Comparison of ENCODE assay signal across 8 cellular contexts in the genomic region with DNA sequence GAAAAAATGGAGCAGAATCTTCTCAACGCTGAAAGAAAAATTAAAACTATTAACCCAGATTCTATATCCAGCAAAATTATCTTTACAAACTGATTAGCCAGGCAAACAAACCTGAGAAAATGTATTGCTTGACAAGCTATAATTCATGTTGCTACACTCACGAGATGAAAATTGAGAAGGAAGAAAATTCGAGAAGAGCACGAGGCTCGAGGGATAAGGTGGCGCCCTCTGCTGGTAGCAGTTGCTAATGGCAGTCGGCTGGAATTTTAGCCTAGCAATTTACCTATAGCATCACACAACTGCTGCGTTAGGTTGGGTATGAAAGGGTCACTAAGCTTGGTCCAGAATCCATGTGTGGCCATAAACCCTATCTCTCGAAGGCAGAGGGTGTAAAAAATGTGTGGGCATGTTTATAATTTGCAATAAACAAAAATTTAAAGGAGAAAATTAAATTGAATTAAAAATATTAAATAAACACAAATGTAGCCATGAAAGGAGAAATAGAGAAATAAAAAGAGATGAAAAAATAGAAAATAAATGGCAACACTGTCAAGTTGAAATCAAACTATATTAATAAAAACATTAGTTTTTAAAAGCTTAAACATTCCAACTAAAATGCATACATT.
DNase-seq lines count a peak whose midpoint lies in the region; ATAC-seq and TF ChIP-seq lines count a peak whose summit lies in the region.

No MANE protein-coding gene starts in this region.

- no peak overlapping the region for H3K27ac ChIP-seq in SU-DHL-6 (ENCODE audit: low read depth, low read length)
- no peak overlapping the region for H3K27ac ChIP-seq in dorsolateral prefrontal cortex
- H3K27ac ChIP-seq in naive thymus-derived CD4-positive, alpha-beta T cell (ENCODE audit: low read depth, low read length) = no peak overlapping the region

- peaks cover 0 to 5% (median 0%) of the 10 kb centered on the region in 11 donors for H3K9me3 Mint-ChIP-seq in naive thymus-derived CD4-positive, alpha-beta T cell

- no peaks in the 10 kb centered on the region for H3F3A ChIP-seq in SU-DHL-6 (ENCODE audit: insufficient read depth)

- H3K4me2 ChIP-seq in SU-DHL-6 (ENCODE audit: low read depth, low read length, poor library complexity, severe bottlenecking) = no peak overlapping the region

- no peaks in the 10 kb centered on the region for H3K79me2 ChIP-seq in SU-DHL-6 (ENCODE audit: insufficient read depth, low read length)

- no peak overlapping the region for H3K9ac ChIP-seq in SU-DHL-6 (ENCODE audit: low read length)

- no peak overlapping the region for H2AFZ ChIP-seq in SU-DHL-6 (ENCODE audit: low read depth, low read length, severe bottlenecking)

- no peak for ATAC-seq in naive thymus-derived CD4-positive, alpha-beta T cell
- ATAC-seq in GM18868 (IDR thresholded peaks at IDR 0.05; ENCODE audit: unreplicated experiment) = no peak
- no peak for ATAC-seq in GM21619 (IDR thresholded peaks at IDR 0.05; ENCODE audit: unreplicated experiment)

- H3K4me3 ChIP-seq in SU-DHL-6 (ENCODE audit: insufficient read depth, low read length, poor library complexity, severe bottlenecking) = no peak overlapping the region
- H3K4me3 ChIP-seq in dorsolateral prefrontal cortex = no peak overlapping the region
- no peak overlapping the region for H3K4me3 ChIP-seq in naive thymus-derived CD4-positive, alpha-beta T cell (ENCODE audit: low read length)

- intact Hi-C loops in dorsolateral prefrontal cortex (cut with DNase I) = no loop called here
- intact Hi-C loops in naive thymus-derived CD4-positive, alpha-beta T cell (cut with micrococcal nuclease) = loop anchor here in 1 of 2 donors (5.0 kb wide), 1 partner anchor 684 kb away; no protein-coding TSS in a partner anchor

- no peaks in the 10 kb centered on the region for H3K27me3 ChIP-seq in SU-DHL-6 (ENCODE audit: low read length)
- peaks cover 0 to 21% (median 0%) of the 10 kb centered on the region in 45 donors for H3K27me3 ChIP-seq in dorsolateral prefrontal cortex
- no peaks in the 10 kb centered on the region for H3K27me3 ChIP-seq in naive thymus-derived CD4-positive, alpha-beta T cell (ENCODE audit: control insufficient read depth in 2 of 2, insufficient read depth in 2 of 2, low read length in 2 of 2)

- in situ Hi-C loops in GM13977 (cut with MboI; ENCODE audit: low pct_unique_long_range_greater_than_20kb, low sequenced_read_pairs, unreplicated experiment) = no loop called here

- peak; percentile 93 for TF ChIP-seq CTCF in GM13977 (IDR thresholded peaks at IDR 0.05; ENCODE audit: extremely low read depth, insufficient read depth, missing control alignments)
- peak; percentile 29 for TF ChIP-seq CTCF in SU-DHL-6 (IDR thresholded peaks at IDR 0.05; ENCODE audit: insufficient read depth, low read length, poor library complexity, severe bottlenecking)
- peak; percentile 37 to 79 (median 68) for TF ChIP-seq CTCF in dorsolateral prefrontal cortex (IDR thresholded peaks at IDR 0.05 in 54 of 56, conservative IDR thresholded peaks at IDR 0.05 in 2 of 56; ENCODE audit: low read depth in 1 of 56, partially characterized antibody in 56 of 56)

- no peaks in the 10 kb centered on the region for H3K27me3 Mint-ChIP-seq in naive thymus-derived CD4-positive, alpha-beta T cell

- H3K36me3 Mint-ChIP-seq in naive thymus-derived CD4-positive, alpha-beta T cell = no peaks in the 10 kb centered on the region

- no peaks in the 10 kb centered on the region for H3K9me3 ChIP-seq in SU-DHL-6 (ENCODE audit: insufficient read depth, low read length)
- H3K9me3 ChIP-seq in naive thymus-derived CD4-positive, alpha-beta T cell (ENCODE audit: control insufficient read depth in 2 of 3, low read length in 3 of 3) = no peaks in the 10 kb centered on the region

- CTCF ChIA-PET in naive thymus-derived CD4-positive, alpha-beta T cell (lab: Charles Lee) = no interaction called here

- H3K4me1 Mint-ChIP-seq in naive thymus-derived CD4-positive, alpha-beta T cell = no peaks in the 10 kb centered on the region

- H3K36me3 ChIP-seq in SU-DHL-6 (ENCODE audit: low read length) = no peaks in the 10 kb centered on the region
- H3K36me3 ChIP-seq in naive thymus-derived CD4-positive, alpha-beta T cell (ENCODE audit: control insufficient read depth in 2 of 3, insufficient read depth in 3 of 3, low read length in 3 of 3) = no peaks in the 10 kb centered on the region

- H3K4me3 Mint-ChIP-seq in naive thymus-derived CD4-positive, alpha-beta T cell = no peak overlapping the region

- DNase-seq in AG20443 (ENCODE audit: low spot score) (peak; percentile 8), GM13977 (ENCODE audit: low spot score) (peak; percentile 29), Kasumi-1 (lab: John Stamatoyannopoulos, UW) (peak; percentile 33 to 34), dorsolateral prefrontal cortex (peak in 4 of 10 donors; percentile 4 to 40 (median 26))
- peak in 5 of 9 donors; percentile 2 to 19 (median 7) for DNase-seq in naive thymus-derived CD4-positive, alpha-beta T cell

- no peak overlapping the region for H3K27ac Mint-ChIP-seq in naive thymus-derived CD4-positive, alpha-beta T cell

- no peaks in the 10 kb centered on the region for H3K4me1 ChIP-seq in naive thymus-derived CD4-positive, alpha-beta T cell (ENCODE audit: control insufficient read depth in 2 of 2, insufficient read depth in 2 of 2, low read length in 2 of 2)

- no peaks in the 10 kb centered on the region for H4K20me1 ChIP-seq in SU-DHL-6 (ENCODE audit: low read depth, low read length)

- POLR2A ChIA-PET in naive thymus-derived CD4-positive, alpha-beta T cell (lab: Charles Lee) = no interaction called here

- no peaks in the 10 kb centered on the region for H3K9me2 ChIP-seq in SU-DHL-6 (replicated peaks; ENCODE audit: insufficient read depth, low read length)

Comparison
In these comparisons a context has a peak if more than half of its experiments do, and no peak if none do; other contexts are left out.
1. CTCF ChIP-seq: peak in every context shown above with its lines; median percentile 93 in GM13977; 68 in dorsolateral prefrontal cortex; 29 in SU-DHL-6.